ENCODE assay signal across 15 cellular contexts in genomic region chr7:149166142-149166541, GRCh38. TPM values are rescaled to one million over a fixed set of nuclear protein-coding genes. Genes with fewer than 3 reads are reported as not detected.
DNase-seq lines count a peak whose midpoint lies in the region; ATAC-seq lines count a peak whose summit lies in the region.
"Had no signal": no experiment of that assay in that cellular context is flagged by ENCODE, and none has a peak within 500 bp of the region (broad histone marks: within the 10 kb centered on the region; RNA-seq: fewer than 3 reads in every experiment).

No MANE protein-coding gene starts in this region.

- DNase-seq in activated naive CD4-positive, alpha-beta T cell (lab: John Stamatoyannopoulos, UW), result no peak
- no peak for DNase-seq in activated CD8-positive, alpha-beta T cell treated with anti-CD3 and anti-CD28 coated beads, Interleukin-2, amount 10 ng/mL, durations not matched to agents 7 days and 5 days
- DNase-seq in central memory CD8-positive, alpha-beta T cell (ENCODE audit: low spot score in 2 of 2), result no peak
- no peak for DNase-seq in stimulated activated effector memory CD8-positive, alpha-beta T cell treated with anti-CD3 and anti-CD28 coated beads, Interleukin-12 subunit alpha, Interleukin-12 subunit beta, amount 100 ng/mL, for 72 hours (ENCODE audit: low spot score in 2 of 2)
- DNase-seq in left lobe of liver (ENCODE audit: low spot score), result no peak
- DNase-seq in CD8-positive, alpha-beta memory T cell, result no peak
- DNase-seq: DMS 273 treated with DMSO at 0.1 percent for 48 hours, DMS79, GOT3, H9 had no signal

- no peak overlapping the region for H3K4me3 Mint-ChIP-seq in activated naive CD4-positive, alpha-beta T cell treated with anti-CD3 and anti-CD28 coated beads, Interleukin-2, amount 50 U/mL, for 24 hours
- H3K4me3 Mint-ChIP-seq in activated CD8-positive, alpha-beta T cell treated with anti-CD3 and anti-CD28 coated beads, Interleukin-2, amount 10 ng/mL, durations not matched to agents 7 days and 5 days, result no peak overlapping the region
- no peak overlapping the region for H3K4me3 Mint-ChIP-seq in central memory CD8-positive, alpha-beta T cell
- no peak overlapping the region for H3K4me3 Mint-ChIP-seq in stimulated activated effector memory CD8-positive, alpha-beta T cell treated with anti-CD3 and anti-CD28 coated beads, Interleukin-12 subunit alpha, Interleukin-12 subunit beta, amount 100 ng/mL, for 72 hours
- H3K4me3 Mint-ChIP-seq in CD8-positive, alpha-beta memory T cell, result no peak overlapping the region
- H3K4me3 Mint-ChIP-seq: CD14-positive monocyte, H9, IgD-negative memory B cell had no signal

- peaks cover 5% of the 10 kb centered on the region for H3K36me3 Mint-ChIP-seq in activated naive CD4-positive, alpha-beta T cell treated with anti-CD3 and anti-CD28 coated beads, Interleukin-2, amount 50 U/mL, for 24 hours
- peaks cover 33% of the 10 kb centered on the region for H3K36me3 Mint-ChIP-seq in activated CD8-positive, alpha-beta T cell treated with anti-CD3 and anti-CD28 coated beads, Interleukin-2, amount 10 ng/mL, durations not matched to agents 7 days and 5 days (ENCODE audit: low read depth)
- peaks cover 65% of the 10 kb centered on the region for H3K36me3 Mint-ChIP-seq in central memory CD8-positive, alpha-beta T cell (ENCODE audit: insufficient read depth)
- H3K36me3 Mint-ChIP-seq in stimulated activated effector memory CD8-positive, alpha-beta T cell treated with anti-CD3 and anti-CD28 coated beads, Interleukin-12 subunit alpha, Interleukin-12 subunit beta, amount 100 ng/mL, for 72 hours, result peaks cover 97% of the 10 kb centered on the region
- H3K36me3 Mint-ChIP-seq in CD8-positive, alpha-beta memory T cell, result peaks cover 5 to 73% (median 11%) of the 10 kb centered on the region in 3 donors

- H3K9me3 Mint-ChIP-seq in activated naive CD4-positive, alpha-beta T cell treated with anti-CD3 and anti-CD28 coated beads, Interleukin-2, amount 50 U/mL, for 24 hours, result no peaks in the 10 kb centered on the region
- H3K9me3 Mint-ChIP-seq in activated CD8-positive, alpha-beta T cell treated with anti-CD3 and anti-CD28 coated beads, Interleukin-2, amount 10 ng/mL, durations not matched to agents 7 days and 5 days (ENCODE audit: insufficient read depth), result no peaks in the 10 kb centered on the region
- no peaks in the 10 kb centered on the region for H3K9me3 Mint-ChIP-seq in central memory CD8-positive, alpha-beta T cell
- H3K9me3 Mint-ChIP-seq in stimulated activated effector memory CD8-positive, alpha-beta T cell treated with anti-CD3 and anti-CD28 coated beads, Interleukin-12 subunit alpha, Interleukin-12 subunit beta, amount 100 ng/mL, for 72 hours, result no peaks in the 10 kb centered on the region
- no peaks in the 10 kb centered on the region for H3K9me3 Mint-ChIP-seq in CD8-positive, alpha-beta memory T cell
- H3K9me3 Mint-ChIP-seq: CD14-positive monocyte, H9, IgD-negative memory B cell had no signal

- H3K4me1 Mint-ChIP-seq in activated naive CD4-positive, alpha-beta T cell treated with anti-CD3 and anti-CD28 coated beads, Interleukin-2, amount 50 U/mL, for 24 hours, result peaks cover 10% of the 10 kb centered on the region
- peaks cover 8% of the 10 kb centered on the region for H3K4me1 Mint-ChIP-seq in activated CD8-positive, alpha-beta T cell treated with anti-CD3 and anti-CD28 coated beads, Interleukin-2, amount 10 ng/mL, durations not matched to agents 7 days and 5 days (ENCODE audit: low read depth)
- no peaks in the 10 kb centered on the region for H3K4me1 Mint-ChIP-seq in central memory CD8-positive, alpha-beta T cell
- peaks cover 6% of the 10 kb centered on the region for H3K4me1 Mint-ChIP-seq in stimulated activated effector memory CD8-positive, alpha-beta T cell treated with anti-CD3 and anti-CD28 coated beads, Interleukin-12 subunit alpha, Interleukin-12 subunit beta, amount 100 ng/mL, for 72 hours
- peaks cover 0 to 8% (median 4%) of the 10 kb centered on the region in 3 donors for H3K4me1 Mint-ChIP-seq in CD8-positive, alpha-beta memory T cell
- H3K4me1 Mint-ChIP-seq: CD14-positive monocyte, H9 had no signal

- H3K27me3 Mint-ChIP-seq in activated naive CD4-positive, alpha-beta T cell treated with anti-CD3 and anti-CD28 coated beads, Interleukin-2, amount 50 U/mL, for 24 hours, result no peaks in the 10 kb centered on the region
- H3K27me3 Mint-ChIP-seq in activated CD8-positive, alpha-beta T cell treated with anti-CD3 and anti-CD28 coated beads, Interleukin-2, amount 10 ng/mL, durations not matched to agents 7 days and 5 days (ENCODE audit: low read depth), result no peaks in the 10 kb centered on the region
- no peaks in the 10 kb centered on the region for H3K27me3 Mint-ChIP-seq in central memory CD8-positive, alpha-beta T cell
- H3K27me3 Mint-ChIP-seq in CD8-positive, alpha-beta memory T cell, result no peaks in the 10 kb centered on the region
- H3K27me3 Mint-ChIP-seq: IgD-negative memory B cell had no signal

- no peak overlapping the region for H3K27ac ChIP-seq in CD8-positive, alpha-beta memory T cell (ENCODE audit: low read depth, low read length)
- H3K27ac ChIP-seq: A549 had no signal

- CTCF ChIA-PET in activated CD8-positive, alpha-beta T cell treated with anti-CD3 and anti-CD28 coated beads, Interleukin-2, amount 10 ng/mL, durations not matched to agents 7 days and 5 days (lab: Charles Lee), result interaction anchor here (1.3 to 1.8 kb wide), 2 partner anchors 18 to 101 kb away, joined by 5 to 9 read pairs; partner anchors contain the start of gene ZNF398
- CTCF ChIA-PET in CD8-positive, alpha-beta memory T cell (lab: Charles Lee), result interaction anchor here (1.2 kb wide), 1 partner anchor 34 kb away, joined by 3 read pairs; no protein-coding TSS in a partner anchor

- peaks cover 21% of the 10 kb centered on the region for H3K36me3 ChIP-seq in CD8-positive, alpha-beta memory T cell (ENCODE audit: insufficient read depth, low read length)

- no peaks in the 10 kb centered on the region for H3K4me1 ChIP-seq in CD8-positive, alpha-beta memory T cell (ENCODE audit: insufficient read depth, low read length)

- H3K9me3 ChIP-seq in CD8-positive, alpha-beta memory T cell (ENCODE audit: low read length), result no peaks in the 10 kb centered on the region
- H3K9me3 ChIP-seq: A549 had no signal

- H3K27ac Mint-ChIP-seq in activated naive CD4-positive, alpha-beta T cell treated with anti-CD3 and anti-CD28 coated beads, Interleukin-2, amount 50 U/mL, for 24 hours, result peak overlapping the region; percentile 84
- peak overlapping the region; percentile 8 for H3K27ac Mint-ChIP-seq in activated CD8-positive, alpha-beta T cell treated with anti-CD3 and anti-CD28 coated beads, Interleukin-2, amount 10 ng/mL, durations not matched to agents 7 days and 5 days
- H3K27ac Mint-ChIP-seq in central memory CD8-positive, alpha-beta T cell (ENCODE audit: low read depth), result peak overlapping the region; percentile 42
- peak overlapping the region; percentile 55 for H3K27ac Mint-ChIP-seq in stimulated activated effector memory CD8-positive, alpha-beta T cell treated with anti-CD3 and anti-CD28 coated beads, Interleukin-12 subunit alpha, Interleukin-12 subunit beta, amount 100 ng/mL, for 72 hours
- H3K27ac Mint-ChIP-seq in CD8-positive, alpha-beta memory T cell, result peak overlapping the region in 2 of 8 donors; percentile 36 to 72
- H3K27ac Mint-ChIP-seq: CD14-positive monocyte had no signal

- no peaks in the 10 kb centered on the region for H3K27me3 ChIP-seq in CD8-positive, alpha-beta memory T cell (ENCODE audit: insufficient read depth, low read length, poor library complexity, severe bottlenecking)

- no peak for ATAC-seq in activated CD8-positive, alpha-beta T cell treated with anti-CD3 and anti-CD28 coated beads, Interleukin-2, amount 10 ng/mL, durations not matched to agents 7 days and 5 days
- ATAC-seq in central memory CD8-positive, alpha-beta T cell (replicated peaks; ENCODE audit: extremely low read depth, poor library complexity, severe bottlenecking), result no peak
- ATAC-seq in stimulated activated effector memory CD8-positive, alpha-beta T cell treated with anti-CD3 and anti-CD28 coated beads, Interleukin-12 subunit alpha, Interleukin-12 subunit beta, amount 100 ng/mL, for 72 hours, result peak; percentile 48
- ATAC-seq in left lobe of liver, result no peak
- ATAC-seq: A549, GM12878 had no signal

- POLR2A ChIA-PET in activated CD8-positive, alpha-beta T cell treated with anti-CD3 and anti-CD28 coated beads, Interleukin-2, amount 10 ng/mL, durations not matched to agents 7 days and 5 days (lab: Charles Lee), result no interaction called here
- POLR2A ChIA-PET in CD8-positive, alpha-beta memory T cell (lab: Charles Lee), result no interaction called here

- no peak overlapping the region for H3K4me3 ChIP-seq in CD8-positive, alpha-beta memory T cell (ENCODE audit: low read length)
- H3K4me3 ChIP-seq: A549, GM12878 had no signal

RNA-seq across cellular contexts. Expression of gene ZNF398, which starts 18.9 kb away (rescaled TPM):
- 10 to 100 TPM; 11.8 to 13.3 TPM for total RNA-seq in activated CD8-positive, alpha-beta T cell treated with anti-CD3 and anti-CD28 coated beads, Interleukin-2, amount 10 ng/mL, durations not matched to agents 7 days and 5 days
- 6.6 TPM for total RNA-seq in left lobe of liver
- total RNA-seq in CD8-positive, alpha-beta memory T cell, result 10 to 100 TPM; 15.7 to 16.4 TPM
- 13.0 TPM for polyA plus RNA-seq in CD8-positive, alpha-beta memory T cell

RNA-seq across cellular contexts. Expression of gene ZNF282, which starts 29.2 kb away (rescaled TPM):
- 10 to 100 TPM; 28.4 to 30.6 TPM for total RNA-seq in activated CD8-positive, alpha-beta T cell treated with anti-CD3 and anti-CD28 coated beads, Interleukin-2, amount 10 ng/mL, durations not matched to agents 7 days and 5 days
- total RNA-seq in left lobe of liver, result 14.1 TPM
- total RNA-seq in CD8-positive, alpha-beta memory T cell, result 10 to 100 TPM; 35.8 to 36.6 TPM
- polyA plus RNA-seq in CD8-positive, alpha-beta memory T cell, result 1.5 TPM

RNA-seq across cellular contexts. Expression of gene ZNF425, which starts 40.0 kb away (rescaled TPM):
- total RNA-seq in activated CD8-positive, alpha-beta T cell treated with anti-CD3 and anti-CD28 coated beads, Interleukin-2, amount 10 ng/mL, durations not matched to agents 7 days and 5 days, result under 1 TPM; 0.47 to 0.55 TPM
- 1.1 TPM for total RNA-seq in left lobe of liver
- total RNA-seq in CD8-positive, alpha-beta memory T cell, result 1 to 10 TPM; 1.4 to 1.8 TPM
- polyA plus RNA-seq in CD8-positive, alpha-beta memory T cell, result 1.7 TPM
